Comparison of ENCODE assay signal across 8 cellular contexts in the genomic region with DNA sequence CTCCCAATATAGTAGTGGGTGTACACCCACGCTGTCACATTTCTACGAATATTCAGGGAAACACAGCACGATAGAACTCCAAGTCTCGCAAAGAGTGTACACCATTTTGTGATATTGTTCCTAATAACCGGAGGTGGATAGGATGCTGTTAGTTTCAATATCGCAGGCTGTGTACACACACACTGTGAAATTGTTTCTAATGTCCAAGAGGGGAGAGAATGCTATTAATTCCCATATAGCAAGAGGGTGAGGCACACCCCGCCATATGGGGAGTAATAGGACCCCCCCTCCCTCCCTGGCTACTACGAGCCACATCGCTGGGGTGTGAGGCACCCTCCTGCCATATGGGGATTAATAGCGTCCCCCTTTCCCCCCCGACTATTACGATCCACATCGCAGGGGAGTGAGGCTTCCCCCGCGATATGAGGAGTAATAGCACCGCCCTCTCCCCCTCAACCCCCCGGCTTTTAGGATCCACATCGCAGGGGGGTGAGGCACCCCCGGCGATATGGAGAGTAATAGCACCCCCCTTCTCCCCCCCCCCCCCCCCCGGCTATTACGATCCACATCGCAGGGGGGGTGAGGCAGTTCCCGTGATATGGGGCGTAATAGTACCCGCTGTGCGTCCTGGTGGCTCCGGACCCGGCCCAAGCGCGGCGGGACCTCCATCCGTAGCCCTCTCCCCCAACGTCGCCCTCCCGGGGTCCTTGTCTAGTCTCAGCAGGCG. TPM values are rescaled to one million over a fixed set of nuclear protein-coding genes. Genes with fewer than 3 reads are reported as not detected.
DNase-seq lines count a peak whose midpoint lies in the region; ATAC-seq and TF ChIP-seq lines count a peak whose summit lies in the region.

No MANE protein-coding gene starts in this region.

- peak overlapping the region; percentile 74 for H3K4me3 ChIP-seq in epithelial cell of proximal tubule (ENCODE audit: low read depth, low read length)
- no peak overlapping the region for H3K4me3 ChIP-seq in PC-9

- peaks cover 37 to 81% (median 57%) of the 10 kb centered on the region in 5 donors for H3K27me3 Mint-ChIP-seq in naive thymus-derived CD8-positive, alpha-beta T cell

- H3K79me2 ChIP-seq in PC-9 (ENCODE audit: low read depth): no peaks in the 10 kb centered on the region

- no peak overlapping the region for H3K4me2 ChIP-seq in PC-9

- no peaks in the 10 kb centered on the region for H3K36me3 ChIP-seq in PC-9 (ENCODE audit: low read depth)

- ATAC-seq in Right ventricle myocardium inferior (peak; percentile 49), GM21390 (IDR thresholded peaks at IDR 0.05; ENCODE audit: unreplicated experiment) (no peak)
- ATAC-seq in naive thymus-derived CD8-positive, alpha-beta T cell: no peak

- POLR2A ChIA-PET in naive thymus-derived CD8-positive, alpha-beta T cell (lab: Charles Lee): no interaction called here
- POLR2A ChIA-PET in PC-9 (lab: Charles Lee; ENCODE audit: unreplicated experiment): no interaction called here

- H3K27ac ChIP-seq in PC-9: no peak overlapping the region

- H3K27me3 ChIP-seq in PC-9 (ENCODE audit: insufficient read depth, low read depth): 0 out of 2 replicates have a peak, but pooled peaks cover 3% of the 10 kb centered on the region

- peaks cover 3 to 13% (median 6%) of the 10 kb centered on the region in 4 donors for H3K4me1 Mint-ChIP-seq in naive thymus-derived CD8-positive, alpha-beta T cell

- H3K4me3 Mint-ChIP-seq in naive thymus-derived CD8-positive, alpha-beta T cell: peak overlapping the region in 6 of 10 donors; percentile 5 to 61 (median 48)

- peaks cover 0 to 8% (median 3%) of the 10 kb centered on the region in 9 donors for H3K9me3 Mint-ChIP-seq in naive thymus-derived CD8-positive, alpha-beta T cell

- intact Hi-C loops in Right ventricle myocardium inferior (cut with DNase I): no loop called here
- intact Hi-C loops in cardiac septum (cut with DNase I): no loop called here
- intact Hi-C loops in PC-9 (cut with micrococcal nuclease; ENCODE audit: unreplicated experiment): no loop called here

- no peak overlapping the region for H2AFZ ChIP-seq in PC-9

- TF ChIP-seq CTCF in epithelial cell of proximal tubule (conservative IDR thresholded peaks at IDR 0.05; ENCODE audit: low read depth, low read length) (no peak), PC-9 (conservative IDR thresholded peaks at IDR 0.05) (no peak)

- no peaks in the 10 kb centered on the region for H3K9me2 ChIP-seq in PC-9 (ENCODE audit: insufficient read depth)

- no TSS peak for BruUV-seq in PC-9 (replicated peaks; lab: Mats Ljungman, UMichigan)

- CTCF ChIA-PET in PC-9 (lab: Charles Lee): no interaction called here

- H3F3A ChIP-seq in PC-9 (ENCODE audit: insufficient read depth, low read depth): no peaks in the 10 kb centered on the region

- no peaks in the 10 kb centered on the region for H4K20me1 ChIP-seq in PC-9 (ENCODE audit: insufficient read depth)

- no peaks in the 10 kb centered on the region for H3K4me1 ChIP-seq in PC-9 (replicated peaks; ENCODE audit: insufficient read depth)

- no peaks in the 10 kb centered on the region for H3K9me3 ChIP-seq in PC-9 (ENCODE audit: insufficient read depth, low read depth)

- no peak overlapping the region for H3K27ac Mint-ChIP-seq in naive thymus-derived CD8-positive, alpha-beta T cell

- peaks cover 0 to 4% (median 0%) of the 10 kb centered on the region in 3 donors for H3K36me3 Mint-ChIP-seq in naive thymus-derived CD8-positive, alpha-beta T cell

- DNase-seq in Right ventricle myocardium inferior (ENCODE audit: missing footprints): no peak
- no peak for DNase-seq in cardiac septum (ENCODE audit: low spot score)
- no peak for DNase-seq in epithelial cell of proximal tubule (ENCODE audit: low read depth)
- DNase-seq in naive thymus-derived CD8-positive, alpha-beta T cell: no peak
- DNase-seq in PC-9: no peak
- no peak for DNase-seq in NOMO-1 treated with dmso at 0.1 percent for 144 hours (lab: John Stamatoyannopoulos, UW; ENCODE audit: unreplicated experiment)
- no peak for DNase-seq in effector CD8-positive, alpha-beta T cell (lab: John Stamatoyannopoulos, UW)

RNA-seq across cellular contexts. Expression of a gene that starts 0.6 kb away (rescaled TPM):
- 1.1 TPM for total RNA-seq in Right ventricle myocardium inferior
- 0.92 TPM for total RNA-seq in cardiac septum
- total RNA-seq in epithelial cell of proximal tubule: 0.63 TPM in 1 of 2 replicates, not detected in the other
- total RNA-seq in naive thymus-derived CD8-positive, alpha-beta T cell: not detected
- polyA plus RNA-seq in naive thymus-derived CD8-positive, alpha-beta T cell: not detected
- total RNA-seq in PC-9 (2021): not detected in 2 replicates
